Comparison of ENCODE assay signal across 18 cellular contexts in the genomic region with DNA sequence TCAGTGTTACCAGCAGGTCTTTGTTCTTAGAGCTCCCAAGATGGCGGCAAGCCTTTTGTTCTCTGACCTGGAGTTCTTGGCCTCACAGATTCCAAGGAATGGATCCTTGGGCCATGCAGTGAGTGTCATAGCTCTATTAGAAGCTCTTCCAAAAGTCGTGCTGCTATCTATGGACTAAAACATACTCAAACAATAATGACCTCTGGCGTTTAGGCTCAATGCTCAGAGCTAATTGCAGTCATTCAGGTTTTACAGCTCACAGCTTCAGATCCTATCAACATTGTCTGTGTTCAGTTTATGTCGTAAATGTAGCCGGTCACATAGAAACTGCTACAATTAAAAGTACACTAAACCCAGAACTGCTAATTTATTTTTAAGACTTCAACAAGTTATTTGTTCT. TPM values are rescaled to one million over a fixed set of nuclear protein-coding genes. Genes with fewer than 3 reads are reported as not detected.
"Had no signal": no experiment of that assay in that cellular context is flagged by ENCODE, and none has a peak within 500 bp of the region (broad histone marks: within the 10 kb centered on the region; RNA-seq: fewer than 3 reads in every experiment).

No MANE protein-coding gene starts in this region.

- DNase-seq: activated CD4-positive, alpha-beta T cell treated with anti-CD3 and anti-CD28 coated beads, Interleukin-2, amount 50 U/mL, for 48 hours; activated CD4-positive, CD25-positive, alpha-beta regulatory T cell treated with anti-CD3 and anti-CD28 coated beads, Interleukin-2, amount 50 U/mL, for 72 hours; activated CD8-positive, alpha-beta memory T cell treated with anti-CD3 and anti-CD28 coated beads, Interleukin-2, amount 10 ng/mL, durations not matched to agents 7 days and 5 days; activated effector memory CD4-positive, alpha-beta T cell treated with anti-CD3 and anti-CD28 coated beads, Interleukin-2, amount 50 U/mL, for 16 hours; activated T-cell treated with anti-CD3 and anti-CD28 coated beads, Interleukin-2, amount 50 U/mL, for 4 hours; amygdala; effector memory CD8-positive, alpha-beta T cell; erythroblast; left ventricle myocardium superior; retina; upper lobe of right lung had no signal

- H3K4me3 ChIP-seq: smooth muscle cell, upper lobe of right lung had no signal

- H3K27ac ChIP-seq: upper lobe of right lung had no signal

- H3K4me2 ChIP-seq: smooth muscle cell had no signal

- H3K4me3 Mint-ChIP-seq: activated CD8-positive, alpha-beta memory T cell treated with anti-CD3 and anti-CD28 coated beads, Interleukin-2, amount 10 ng/mL, durations not matched to agents 7 days and 5 days; activated T-cell treated with anti-CD3 and anti-CD28 coated beads, Interleukin-2, amount 50 U/mL, for 4 hours; brain; dendritic cell treated with granulocyte-macrophage colony-stimulating factor and Interleukin-4, amounts not matched to agents 40 ng/mL and 50 ng/mL, for 4 days; effector memory CD8-positive, alpha-beta T cell had no signal

- H3K27me3 ChIP-seq: upper lobe of right lung had no signal

- H3K4me1 Mint-ChIP-seq: brain had no signal

- FAIRE-seq: islet of Langerhans had no signal

- H3K36me3 ChIP-seq: upper lobe of right lung had no signal

- H3K9me3 ChIP-seq: upper lobe of right lung had no signal

- ATAC-seq: activated CD8-positive, alpha-beta memory T cell treated with anti-CD3 and anti-CD28 coated beads, Interleukin-2, amount 10 ng/mL, durations not matched to agents 7 days and 5 days; activated naive CD4-positive, alpha-beta T cell treated with anti-CD3 and anti-CD28 coated beads, Interleukin-2, amount 50 U/mL, for 72 hours; activated T-cell treated with anti-CD3 and anti-CD28 coated beads, Interleukin-2, amount 50 U/mL, for 4 hours; effector memory CD8-positive, alpha-beta T cell; left ventricle myocardium superior; upper lobe of right lung had no signal

- H3K27ac Mint-ChIP-seq: activated CD8-positive, alpha-beta memory T cell treated with anti-CD3 and anti-CD28 coated beads, Interleukin-2, amount 10 ng/mL, durations not matched to agents 7 days and 5 days; dendritic cell treated with granulocyte-macrophage colony-stimulating factor and Interleukin-4, amounts not matched to agents 40 ng/mL and 50 ng/mL, for 4 days; effector memory CD8-positive, alpha-beta T cell had no signal

RNA-seq across cellular contexts. Expression of a gene that starts 22.2 kb away (rescaled TPM):
- total RNA-seq: smooth muscle cell had no signal
- polyA plus RNA-seq: smooth muscle cell had no signal

RNA-seq across cellular contexts. Expression of a gene that starts 35.5 kb away (rescaled TPM):
- total RNA-seq: activated CD8-positive, alpha-beta memory T cell treated with anti-CD3 and anti-CD28 coated beads, Interleukin-2, amount 10 ng/mL, durations not matched to agents 7 days and 5 days; activated naive CD4-positive, alpha-beta T cell treated with anti-CD3 and anti-CD28 coated beads, Interleukin-2, amount 50 U/mL, for 72 hours; activated T-cell treated with anti-CD3 and anti-CD28 coated beads, Interleukin-2, amount 50 U/mL, for 4 hours; smooth muscle cell had no signal
- polyA plus RNA-seq: smooth muscle cell had no signal

RNA-seq across cellular contexts. Expression of a gene that starts 58.5 kb away (rescaled TPM):
- total RNA-seq: fibroblast of villous mesenchyme, myocyte, smooth muscle cell had no signal
- polyA plus RNA-seq: smooth muscle cell had no signal
